ENCODE assay signal across 16 cellular contexts in genomic region chr9:4144869-4145268, GRCh38.
A peak's percentile ranks its signal among the peaks of the same experiment; 100 is the strongest.
DNase-seq lines count a peak whose midpoint lies in the region; ATAC-seq and TF ChIP-seq lines count a peak whose summit lies in the region.
"Had no signal": no experiment of that assay in that cellular context is flagged by ENCODE, and none has a peak within 500 bp of the region (broad histone marks: within the 10 kb centered on the region; RNA-seq: fewer than 3 reads in every experiment).

No MANE protein-coding gene starts in this region.

- CTCF ChIA-PET in Caco-2 (lab: Charles Lee): no interaction called here

- H3K9me3 ChIP-seq in Caco-2: no peaks in the 10 kb centered on the region
- H3K9me3 ChIP-seq in heart left ventricle: no peaks in the 10 kb centered on the region
- no peaks in the 10 kb centered on the region for H3K9me3 ChIP-seq in prostate gland
- H3K9me3 ChIP-seq: BE2C, HAP-1, neutrophil had no signal

- H3K27me3 Mint-ChIP-seq in Caco-2 (ENCODE audit: insufficient read depth, unreplicated experiment): no peaks in the 10 kb centered on the region

- BruUV-seq in Caco-2 (replicated peaks; lab: Mats Ljungman, UMichigan): no TSS peak

- TF ChIP-seq POLR2A in heart left ventricle (IDR thresholded peaks at IDR 0.05): no peak
- no peak for TF ChIP-seq POLR2A in prostate gland (IDR thresholded peaks at IDR 0.05)

- H3K27me3 ChIP-seq in Caco-2 (replicated peaks; ENCODE audit: control insufficient read depth, insufficient read depth, low read length) (no peaks in the 10 kb centered on the region), heart left ventricle (no peaks in the 10 kb centered on the region), prostate gland (replicated peaks; ENCODE audit: insufficient read depth) (no peaks in the 10 kb centered on the region)

- intact Hi-C loops in Caco-2 (cut with micrococcal nuclease; ENCODE audit: unreplicated experiment) (loop anchor here (5.0 to 10.0 kb wide), 4 partner anchors 68 to 240 kb away; no protein-coding TSS in a partner anchor), heart left ventricle (cut with DNase I) (no loop called here), prostate gland (cut with DNase I) (loop anchor here (10.0 kb wide), 2 partner anchors 60 to 150 kb away; no protein-coding TSS in a partner anchor)

- no peak for TF ChIP-seq CTCF in Caco-2 (IDR thresholded peaks at IDR 0.05; ENCODE audit: insufficient read depth in 1 of 2, low read depth in 1 of 2, low read length in 1 of 2, severe bottlenecking in 1 of 2, unreplicated experiment in 1 of 2)
- no peak for TF ChIP-seq CTCF in WI38 (IDR thresholded peaks at IDR 0.05; ENCODE audit: low read depth, low read length)
- no peak for TF ChIP-seq CTCF in heart left ventricle (IDR thresholded peaks at IDR 0.05)
- no peak for TF ChIP-seq CTCF in prostate gland (IDR thresholded peaks at IDR 0.05)

- H3K4me3 ChIP-seq in Caco-2 (ENCODE audit: low read depth, low read length) (no peak overlapping the region), WI38 (ENCODE audit: low read depth, low read length) (peak overlapping the region; percentile 37), heart left ventricle (peak overlapping the region in 6 of 12 donors; percentile 14 to 39 (median 25)), prostate gland (peak overlapping the region in 1 of 2 donors; percentile 24)
- H3K4me3 ChIP-seq: HAP-1 had no signal

- peak overlapping the region; percentile 96 for H3K27ac Mint-ChIP-seq in Caco-2 (ENCODE audit: unreplicated experiment)
- H3K27ac Mint-ChIP-seq: activated CD4-positive, alpha-beta memory T cell treated with anti-CD3 and anti-CD28 coated beads for 36 hours had no signal

- H3K27ac ChIP-seq in heart left ventricle (peak overlapping the region in 8 of 12 donors; percentile 3 to 57 (median 36)), prostate gland (peak overlapping the region; percentile 42 to 75)
- H3K27ac ChIP-seq: neutrophil had no signal

- H3K36me3 ChIP-seq in Caco-2 (ENCODE audit: control insufficient read depth, insufficient read depth, low read length) (no peaks in the 10 kb centered on the region), heart left ventricle (no peaks in the 10 kb centered on the region), prostate gland (no peaks in the 10 kb centered on the region)
- H3K36me3 ChIP-seq: BE2C, HAP-1, neutrophil had no signal

- peak overlapping the region; percentile 78 for H3K4me3 Mint-ChIP-seq in Caco-2 (ENCODE audit: unreplicated experiment)
- H3K4me3 Mint-ChIP-seq: activated CD4-positive, alpha-beta memory T cell treated with anti-CD3 and anti-CD28 coated beads for 36 hours; central memory CD8-positive, alpha-beta T cell had no signal

- WGBS in heart left ventricle, 4 donors: 67 to 82% (median 74%) methylated on average over 2 of the region's 2 CpGs
- 55% methylated on average over 2 of the region's 2 CpGs for WGBS in prostate gland

- ATAC-seq in heart left ventricle (peak in 1 of 4 donors; percentile 34), HG03469 (IDR thresholded peaks at IDR 0.05; ENCODE audit: unreplicated experiment) (no peak)

- H3K9me3 Mint-ChIP-seq in Caco-2 (ENCODE audit: unreplicated experiment): no peaks in the 10 kb centered on the region
- H3K9me3 Mint-ChIP-seq: activated CD4-positive, alpha-beta memory T cell treated with anti-CD3 and anti-CD28 coated beads for 36 hours; central memory CD8-positive, alpha-beta T cell had no signal

- DNase-seq in Caco-2 (no peak), heart left ventricle (no peak), prostate gland (ENCODE audit: low spot score) (peak; percentile 22), NOMO-1 (lab: John Stamatoyannopoulos, UW; ENCODE audit: unreplicated experiment in 2 of 2) (no peak), NCI-H510A treated with DMSO at 0.1 percent for 48 hours (lab: John Stamatoyannopoulos, UW) (no peak), NCI-H187 (lab: John Stamatoyannopoulos, UW) (no peak)
- DNase-seq: activated CD4-positive, alpha-beta memory T cell treated with anti-CD3 and anti-CD28 coated beads for 36 hours; activated gamma-delta T cell treated with Interleukin-2 at 50 U/mL for 16 hours; BE2C; NCI-H1092; T-helper 9 cell had no signal

- H3K4me1 ChIP-seq in Caco-2 (peaks cover 90% of the 10 kb centered on the region), heart left ventricle (peaks cover 0 to 10% (median 0%) of the 10 kb centered on the region in 12 donors), prostate gland (replicated peaks) (no peaks in the 10 kb centered on the region)
- H3K4me1 ChIP-seq: BE2C had no signal

- H3K36me3 Mint-ChIP-seq in Caco-2 (ENCODE audit: insufficient read depth, unreplicated experiment): no peaks in the 10 kb centered on the region
- H3K36me3 Mint-ChIP-seq: activated CD4-positive, alpha-beta memory T cell treated with anti-CD3 and anti-CD28 coated beads for 36 hours had no signal

- H3K4me1 Mint-ChIP-seq in Caco-2 (ENCODE audit: low read depth, unreplicated experiment): peaks cover 50% of the 10 kb centered on the region
- H3K4me1 Mint-ChIP-seq: central memory CD8-positive, alpha-beta T cell had no signal

- POLR2A ChIA-PET in Caco-2 (lab: Charles Lee): no interaction called here

Comparison
In these comparisons a context has a peak if more than half of its experiments do, and no peak if none do; other contexts are left out.
1. intact Hi-C loops: an anchor here in Caco-2 (5.0 to 10.0 kb wide) and prostate gland (10.0 kb wide); none called in heart left ventricle.